ENCODE assay signal across 8 cellular contexts in the genomic region with DNA sequence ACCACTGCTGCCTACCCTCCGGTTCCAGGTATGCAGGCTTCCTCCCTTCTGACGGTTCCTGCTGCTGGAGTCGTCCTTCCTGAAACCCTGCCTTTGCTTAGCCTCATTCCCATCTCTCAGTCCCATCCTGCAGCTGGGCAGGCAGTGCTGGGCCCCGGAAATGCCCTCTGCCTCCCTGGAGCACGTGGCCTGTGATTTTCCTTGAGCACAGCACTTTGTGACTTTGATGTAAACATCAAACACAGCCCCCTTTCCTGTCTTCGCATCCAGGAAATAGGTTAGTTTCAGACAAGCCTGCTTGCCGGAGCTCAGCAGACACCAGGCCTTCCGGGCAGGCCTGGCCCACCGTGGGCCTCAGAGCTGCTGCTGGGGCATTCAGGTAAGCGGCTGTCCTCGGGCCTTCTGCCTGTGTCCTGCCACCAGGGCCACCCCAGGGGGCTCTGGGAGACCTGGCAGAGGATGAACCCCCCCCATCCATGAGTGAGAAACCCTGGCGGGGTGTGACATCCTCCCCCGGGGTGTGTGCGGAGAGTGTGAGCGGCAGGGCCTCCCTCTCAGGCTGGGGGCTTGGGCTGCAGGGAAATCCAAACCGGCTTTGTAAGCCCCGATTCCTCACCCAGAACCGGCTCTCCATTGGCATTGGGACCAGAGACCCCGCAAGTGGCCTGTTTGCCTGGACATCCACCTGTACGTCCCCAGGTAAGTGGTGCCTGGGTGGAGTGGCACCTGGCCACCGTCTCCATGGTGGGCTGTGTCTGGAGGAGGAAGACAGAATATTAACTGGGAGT. TPM values are rescaled to one million over a fixed set of nuclear protein-coding genes. Genes with fewer than 3 reads are reported as not detected.
DNase-seq lines count a peak whose midpoint lies in the region; ATAC-seq and TF ChIP-seq lines count a peak whose summit lies in the region.

A gene (plus strand): TSS at position 281 of the 788 bp plus-strand sequence. CDS start 10,461 bp downstream, outside the sequence.

- peak; percentile 86 for DNase-seq in activated effector memory CD4-positive, alpha-beta T cell treated with anti-CD3 and anti-CD28 coated beads, Interleukin-2, amount 50 U/mL, for 16 hours
- peak; percentile 61 to 87 (median 74) for DNase-seq in naive thymus-derived CD8-positive, alpha-beta T cell
- DNase-seq in dedifferentiated amniotic fluid mesenchymal stem cell (ENCODE audit: extremely low spot score) (no peak), foreskin fibroblast (no peak)

- peak within 1 kb of the TSS; percentile 99 for H3K27ac Mint-ChIP-seq in T-helper 1 cell treated with Interleukin-12 subunit alpha and Interleukin-12 subunit beta and Interleukin-4 antibody, amounts not matched to agents 30 μg/mL and 1 μg/mL, for 36 hours
- peak within 1 kb of the TSS; percentile 93 to 100 (median 99) for H3K27ac Mint-ChIP-seq in naive thymus-derived CD8-positive, alpha-beta T cell

- no peak for TF ChIP-seq CTCF in foreskin fibroblast (IDR thresholded peaks at IDR 0.05; ENCODE audit: low read depth, low read length)

- no peaks in the 10 kb centered on the region for H3K9me3 ChIP-seq in thymus (ENCODE audit: control insufficient read depth)

- H3K4me3 Mint-ChIP-seq in T-helper 1 cell treated with Interleukin-12 subunit alpha and Interleukin-12 subunit beta and Interleukin-4 antibody, amounts not matched to agents 30 μg/mL and 1 μg/mL, for 36 hours, result peak within 1 kb of the TSS; percentile 94
- peak within 1 kb of the TSS; percentile 88 to 99 (median 95) for H3K4me3 Mint-ChIP-seq in naive thymus-derived CD8-positive, alpha-beta T cell

- WGBS in thymus, result 23% methylated on average over 21 of the region's 21 CpGs

- H3K4me3 ChIP-seq in thymus (ENCODE audit: low read length), result peak within 1 kb of the TSS; percentile 64
- no peak within 1 kb of the TSS for H3K4me3 ChIP-seq in foreskin fibroblast (ENCODE audit: low read depth in 1 of 2, low read length in 2 of 2)

- peak; percentile 73 to 84 for ATAC-seq in naive thymus-derived CD8-positive, alpha-beta T cell
- ATAC-seq in GM21447 (IDR thresholded peaks at IDR 0.05; ENCODE audit: unreplicated experiment) (no peak), HG02571 (IDR thresholded peaks at IDR 0.05; ENCODE audit: unreplicated experiment) (no peak)

- peaks cover 44% of the 10 kb centered on the region for H3K36me3 Mint-ChIP-seq in T-helper 1 cell treated with Interleukin-12 subunit alpha and Interleukin-12 subunit beta and Interleukin-4 antibody, amounts not matched to agents 30 μg/mL and 1 μg/mL, for 36 hours (ENCODE audit: low read depth)
- H3K36me3 Mint-ChIP-seq in naive thymus-derived CD8-positive, alpha-beta T cell, result peaks cover 5 to 33% (median 27%) of the 10 kb centered on the region in 3 donors

- peak within 1 kb of the TSS; percentile 92 for H3K27ac ChIP-seq in thymus (ENCODE audit: low read depth)

- H3K9me3 Mint-ChIP-seq in T-helper 1 cell treated with Interleukin-12 subunit alpha and Interleukin-12 subunit beta and Interleukin-4 antibody, amounts not matched to agents 30 μg/mL and 1 μg/mL, for 36 hours, result no peaks in the 10 kb centered on the region
- H3K9me3 Mint-ChIP-seq in naive thymus-derived CD8-positive, alpha-beta T cell, result no peaks in the 10 kb centered on the region

- H3K36me3 ChIP-seq in thymus (ENCODE audit: control insufficient read depth, insufficient read depth), result peaks cover 32% of the 10 kb centered on the region

- H3K27me3 Mint-ChIP-seq in T-helper 1 cell treated with Interleukin-12 subunit alpha and Interleukin-12 subunit beta and Interleukin-4 antibody, amounts not matched to agents 30 μg/mL and 1 μg/mL, for 36 hours (ENCODE audit: low read depth), result no peaks in the 10 kb centered on the region
- no peaks in the 10 kb centered on the region for H3K27me3 Mint-ChIP-seq in naive thymus-derived CD8-positive, alpha-beta T cell

- peaks cover 63% of the 10 kb centered on the region for H3K4me1 ChIP-seq in thymus (ENCODE audit: control insufficient read depth, insufficient read depth, low read length)

- POLR2A ChIA-PET in naive thymus-derived CD8-positive, alpha-beta T cell (lab: Charles Lee), result interaction anchor here (0.6 to 12.8 kb wide), 13 partner anchors 13 to 1306 kb away, joined by 3 to 159 read pairs (median 6); a partner anchor contains a TSS

- peaks cover 65% of the 10 kb centered on the region for H3K4me1 Mint-ChIP-seq in T-helper 1 cell treated with Interleukin-12 subunit alpha and Interleukin-12 subunit beta and Interleukin-4 antibody, amounts not matched to agents 30 μg/mL and 1 μg/mL, for 36 hours (ENCODE audit: low read depth)
- H3K4me1 Mint-ChIP-seq in naive thymus-derived CD8-positive, alpha-beta T cell, result peaks cover 56 to 88% (median 76%) of the 10 kb centered on the region in 4 donors

- H3K27me3 ChIP-seq in thymus (ENCODE audit: control insufficient read depth, insufficient read depth), result no peaks in the 10 kb centered on the region

RNA-seq across cellular contexts. Expression of the gene that starts here (rescaled TPM):
- total RNA-seq in naive thymus-derived CD8-positive, alpha-beta T cell, result 100 to 1,000 TPM; 490 to 503 TPM
- 100 to 1,000 TPM; 131 to 168 (median 149) TPM for polyA plus RNA-seq in naive thymus-derived CD8-positive, alpha-beta T cell
- 217 TPM for polyA plus RNA-seq in thymus

Comparison
In these comparisons a context has a peak if more than half of its experiments do, and no peak if none do; other contexts are left out.
1. DNase-seq: peak in activated effector memory CD4-positive, alpha-beta T cell treated with anti-CD3 and anti-CD28 coated beads, Interleukin-2, amount 50 U/mL, for 16 hours (single experiment) and naive thymus-derived CD8-positive, alpha-beta T cell (10 of 10); none in dedifferentiated amniotic fluid mesenchymal stem cell (single experiment) and foreskin fibroblast (0 of 2).
2. ATAC-seq: peak in naive thymus-derived CD8-positive, alpha-beta T cell (2 of 2); none in GM21447 (single experiment) and HG02571 (single experiment).